In the genomic region with DNA sequence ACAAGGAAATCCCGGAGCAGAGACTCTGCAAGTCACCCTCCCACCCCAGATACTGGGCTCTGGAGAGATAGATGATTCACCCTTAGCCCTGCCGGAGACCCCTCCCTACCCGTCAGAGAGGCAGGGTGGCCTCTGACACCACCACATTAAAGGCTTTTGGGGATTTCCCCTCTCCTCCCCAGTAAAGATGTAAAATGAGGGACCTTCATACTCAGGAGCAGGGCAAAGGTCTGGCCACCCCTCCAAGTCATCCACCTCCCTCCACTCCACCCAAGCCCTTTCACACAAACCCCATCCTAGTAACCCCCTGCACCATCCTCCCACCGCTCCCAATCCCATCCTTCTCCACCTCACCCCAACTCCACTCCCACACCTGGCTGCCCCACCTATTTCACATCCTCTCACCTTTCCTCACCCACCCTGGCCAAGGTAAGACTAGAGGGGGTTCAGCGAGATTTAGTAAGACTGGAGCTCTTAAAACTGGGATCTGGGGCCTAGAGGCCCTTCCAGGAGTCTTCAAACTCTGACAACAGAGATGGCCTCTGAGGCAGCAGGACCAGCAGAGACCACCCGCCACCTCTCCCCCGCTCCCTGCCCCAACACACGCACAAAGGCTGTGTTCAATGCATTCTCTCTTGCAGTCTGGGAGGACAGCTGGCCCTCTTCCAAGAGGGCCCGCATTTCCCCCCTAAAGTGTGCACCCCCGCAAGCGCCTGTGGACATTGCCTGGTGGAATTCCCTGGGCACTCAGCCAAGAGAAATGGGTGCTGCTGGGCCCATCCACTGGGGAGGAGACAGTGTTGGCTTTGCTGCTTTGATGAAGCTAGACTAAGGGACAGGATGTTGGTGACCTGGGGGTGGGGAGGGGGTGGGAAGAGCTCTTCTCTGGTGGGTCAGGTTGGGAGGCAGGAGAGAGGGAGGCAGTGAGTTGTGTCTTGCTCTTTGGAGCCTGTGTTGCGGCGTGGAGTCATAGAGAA, we compare ENCODE assay signal across 2 cellular contexts.
TF ChIP-seq lines count a peak whose summit lies in the region.

No MANE protein-coding gene starts in this region.

TF ChIP-seq in H1, 55 proteins besides CTCF, POLR2A, EP300 and RAD21 (continued from another document):
- TF ChIP-seq, protein P1, sequence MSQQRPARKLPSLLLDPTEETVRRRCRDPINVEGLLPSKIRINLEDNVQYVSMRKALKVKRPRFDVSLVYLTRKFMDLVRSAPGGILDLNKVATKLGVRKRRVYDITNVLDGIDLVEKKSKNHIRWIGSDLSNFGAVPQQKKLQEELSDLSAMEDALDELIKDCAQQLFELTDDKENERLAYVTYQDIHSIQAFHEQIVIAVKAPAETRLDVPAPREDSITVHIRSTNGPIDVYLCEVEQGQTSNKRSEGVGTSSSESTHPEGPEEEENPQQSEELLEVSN (IDR thresholded peaks at IDR 0.05) = no peak
- TF ChIP-seq KDM1A (IDR thresholded peaks at IDR 0.05; ENCODE audit: borderline replicate concordance, low read length) = no peak
- TF ChIP-seq, protein P2, sequence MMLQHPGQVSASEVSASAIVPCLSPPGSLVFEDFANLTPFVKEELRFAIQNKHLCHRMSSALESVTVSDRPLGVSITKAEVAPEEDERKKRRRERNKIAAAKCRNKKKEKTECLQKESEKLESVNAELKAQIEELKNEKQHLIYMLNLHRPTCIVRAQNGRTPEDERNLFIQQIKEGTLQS (IDR thresholded peaks at IDR 0.05; ENCODE audit: insufficient read depth, low read depth, low read length) = no peak
TF ChIP-seq in H1: peak in this region for 0.

TF ChIP-seq in HEK293T, 16 proteins besides CTCF, POLR2A, EP300 and RAD21 (continued from another document):
- TF ChIP-seq CTBP1 (IDR thresholded peaks at IDR 0.05; ENCODE audit: borderline replicate concordance) (no peak), ELF4 (IDR thresholded peaks at IDR 0.05) (no peak), HDGF (IDR thresholded peaks at IDR 0.05; ENCODE audit: borderline replicate concordance) (no peak), SP1 (IDR thresholded peaks at IDR 0.05) (no peak), BHLHE40 (IDR thresholded peaks at IDR 0.05; ENCODE audit: borderline replicate concordance) (no peak), FOXM1 (IDR thresholded peaks at IDR 0.05; ENCODE audit: borderline replicate concordance) (no peak), LEF1 (IDR thresholded peaks at IDR 0.05; ENCODE audit: borderline replicate concordance) (no peak), ARNT (IDR thresholded peaks at IDR 0.05) (no peak), L3MBTL2 (conservative IDR thresholded peaks at IDR 0.05) (no peak), NFRKB (IDR thresholded peaks at IDR 0.05) (no peak), ZNF384 (IDR thresholded peaks at IDR 0.05) (no peak), TARDBP (IDR thresholded peaks at IDR 0.05) (no peak), FOXA1 (IDR thresholded peaks at IDR 0.05) (no peak)
- TF ChIP-seq, protein P3, sequence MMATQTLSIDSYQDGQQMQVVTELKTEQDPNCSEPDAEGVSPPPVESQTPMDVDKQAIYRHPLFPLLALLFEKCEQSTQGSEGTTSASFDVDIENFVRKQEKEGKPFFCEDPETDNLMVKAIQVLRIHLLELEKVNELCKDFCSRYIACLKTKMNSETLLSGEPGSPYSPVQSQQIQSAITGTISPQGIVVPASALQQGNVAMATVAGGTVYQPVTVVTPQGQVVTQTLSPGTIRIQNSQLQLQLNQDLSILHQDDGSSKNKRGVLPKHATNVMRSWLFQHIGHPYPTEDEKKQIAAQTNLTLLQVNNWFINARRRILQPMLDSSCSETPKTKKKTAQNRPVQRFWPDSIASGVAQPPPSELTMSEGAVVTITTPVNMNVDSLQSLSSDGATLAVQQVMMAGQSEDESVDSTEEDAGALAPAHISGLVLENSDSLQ (IDR thresholded peaks at IDR 0.05) = no peak
